ENCODE assay signal across 17 cellular contexts in genomic region chr2:36541891-36542595, GRCh38. TPM values are rescaled to one million over a fixed set of nuclear protein-coding genes. Genes with fewer than 3 reads are reported as not detected.
DNase-seq lines count a peak whose midpoint lies in the region; ATAC-seq, FAIRE-seq and TF ChIP-seq lines count a peak whose summit lies in the region.
"Had no signal": no experiment of that assay in that cellular context is flagged by ENCODE, and none has a peak within 500 bp of the region (broad histone marks: within the 10 kb centered on the region; RNA-seq: fewer than 3 reads in every experiment).

No MANE protein-coding gene starts in this region.

- H3K4me1 ChIP-seq in Panc1 (ENCODE audit: control insufficient read depth, insufficient read depth, low read length) (peaks cover 41% of the 10 kb centered on the region), tibial artery (peaks cover 0 to 19% (median 5%) of the 10 kb centered on the region in 4 donors)

- in situ Hi-C loops in Panc1 (cut with HindIII; ENCODE audit: low pct_unique_long_range_greater_than_20kb, low sequenced_read_pairs) = no loop called here

- peaks cover 14% of the 10 kb centered on the region for H3K4me1 Mint-ChIP-seq in nephron progenitor cell
- H3K4me1 Mint-ChIP-seq: CD8-positive, alpha-beta memory T cell had no signal

- DNase-seq in Panc1 (ENCODE audit: low read depth, low spot score) (no peak), dermis blood vessel endothelial cell (peak; percentile 90), nephron progenitor cell (no peak), tibial artery (no peak), GM19239 (ENCODE audit: insufficient read length, low spot score) (no peak)
- DNase-seq in activated effector memory CD4-positive, alpha-beta T cell treated with anti-CD3 and anti-CD28 coated beads, Interleukin-2, amount 50 U/mL, for 16 hours = no peak
- DNase-seq: activated CD4-positive, alpha-beta T cell treated with anti-CD3 and anti-CD28 coated beads for 48 hours; activated T-cell treated with anti-CD3 and anti-CD28 coated beads for 4 hours; CD8-positive, alpha-beta memory T cell; erythroblast; kidney; NCI-H1092 treated with DMSO at 0.1 percent for 48 hours; SHP77 treated with DMSO at 0.1 percent for 48 hours had no signal

- ATAC-seq in Panc1 (no peak), GM21786 (IDR thresholded peaks at IDR 0.05; ENCODE audit: unreplicated experiment) (no peak)
- ATAC-seq: K562 had no signal

- no peaks in the 10 kb centered on the region for H3K9me3 ChIP-seq in Panc1 (ENCODE audit: control insufficient read depth, insufficient read depth, low read depth, low read length)
- H3K9me3 ChIP-seq in tibial artery = no peaks in the 10 kb centered on the region

- intact Hi-C loops in Panc1 (cut with micrococcal nuclease; ENCODE audit: unreplicated experiment) (no loop called here), tibial artery (cut with DNase I; ENCODE audit: low total_unique reads) (no loop called here)

- no peaks in the 10 kb centered on the region for H3K9me3 Mint-ChIP-seq in nephron progenitor cell
- H3K9me3 Mint-ChIP-seq: CD8-positive, alpha-beta memory T cell; T-helper 2 cell treated with Interferon-gamma antibody and Interleukin-4, amounts not matched to agents 5 μg/mL and 100 μg/mL, for 36 hours had no signal

- H3K27ac ChIP-seq in Panc1 (ENCODE audit: low read length) (peak overlapping the region; percentile 70), tibial artery (peak overlapping the region; percentile 22 to 24)

- no peak overlapping the region for H3K4me3 ChIP-seq in Panc1 (ENCODE audit: low read depth in 2 of 2, low read length in 2 of 2)
- H3K4me3 ChIP-seq in tibial artery = no peak overlapping the region
- H3K4me3 ChIP-seq: K562 had no signal

- BruUV-seq in Panc1 (replicated peaks; lab: Mats Ljungman, UMichigan) = no TSS peak

- H3K36me3 Mint-ChIP-seq in nephron progenitor cell (ENCODE audit: low read depth) = peaks cover 57% of the 10 kb centered on the region

- no peak for FAIRE-seq in GM19239 (lab: Jason Lieb, UNC)
- FAIRE-seq: GM12892, K562, kidney had no signal

- POLR2A ChIA-PET in Panc1 (lab: Charles Lee) = no interaction called here

- H3K36me3 ChIP-seq in Panc1 (ENCODE audit: control insufficient read depth, insufficient read depth, low read length) (peaks cover 54% of the 10 kb centered on the region), tibial artery (peaks cover 61 to 92% (median 84%) of the 10 kb centered on the region in 3 donors)

- H3K4me3 Mint-ChIP-seq in nephron progenitor cell = no peak overlapping the region
- H3K4me3 Mint-ChIP-seq: CD8-positive, alpha-beta memory T cell; T-helper 2 cell treated with Interferon-gamma antibody and Interleukin-4, amounts not matched to agents 5 μg/mL and 100 μg/mL, for 36 hours had no signal

- TF ChIP-seq CTCF in Panc1 (IDR thresholded peaks at IDR 0.05) (no peak), nephron progenitor cell (IDR thresholded peaks at IDR 0.05) (no peak), tibial artery (IDR thresholded peaks at IDR 0.05) (no peak)

- H3K27ac Mint-ChIP-seq in nephron progenitor cell = peak overlapping the region; percentile 92
- H3K27ac Mint-ChIP-seq: T-helper 2 cell treated with Interferon-gamma antibody and Interleukin-4, amounts not matched to agents 5 μg/mL and 100 μg/mL, for 36 hours had no signal

- peaks cover 3% of the 10 kb centered on the region for H3K27me3 Mint-ChIP-seq in nephron progenitor cell (ENCODE audit: low read depth, poor library complexity)
- H3K27me3 Mint-ChIP-seq: CD8-positive, alpha-beta memory T cell had no signal

- CTCF ChIA-PET in Panc1 (lab: Charles Lee) = no interaction called here

- H3K27me3 ChIP-seq in Panc1 (ENCODE audit: control insufficient read depth, insufficient read depth, low read length) (no peaks in the 10 kb centered on the region), tibial artery (no peaks in the 10 kb centered on the region)

RNA-seq across cellular contexts. Expression of gene FEZ2, which starts 55.9 kb away (rescaled TPM):
- total RNA-seq in Panc1 (2021; ENCODE audit: unreplicated experiment) = 51.1 TPM
- polyA plus RNA-seq in Panc1 (2012; ENCODE audit: insufficient read length) = 37.1 TPM
- 103 and 115 TPM in 2 replicates for total RNA-seq in dermis blood vessel endothelial cell
